ENCODE assay signal across 9 cellular contexts in the genomic region with DNA sequence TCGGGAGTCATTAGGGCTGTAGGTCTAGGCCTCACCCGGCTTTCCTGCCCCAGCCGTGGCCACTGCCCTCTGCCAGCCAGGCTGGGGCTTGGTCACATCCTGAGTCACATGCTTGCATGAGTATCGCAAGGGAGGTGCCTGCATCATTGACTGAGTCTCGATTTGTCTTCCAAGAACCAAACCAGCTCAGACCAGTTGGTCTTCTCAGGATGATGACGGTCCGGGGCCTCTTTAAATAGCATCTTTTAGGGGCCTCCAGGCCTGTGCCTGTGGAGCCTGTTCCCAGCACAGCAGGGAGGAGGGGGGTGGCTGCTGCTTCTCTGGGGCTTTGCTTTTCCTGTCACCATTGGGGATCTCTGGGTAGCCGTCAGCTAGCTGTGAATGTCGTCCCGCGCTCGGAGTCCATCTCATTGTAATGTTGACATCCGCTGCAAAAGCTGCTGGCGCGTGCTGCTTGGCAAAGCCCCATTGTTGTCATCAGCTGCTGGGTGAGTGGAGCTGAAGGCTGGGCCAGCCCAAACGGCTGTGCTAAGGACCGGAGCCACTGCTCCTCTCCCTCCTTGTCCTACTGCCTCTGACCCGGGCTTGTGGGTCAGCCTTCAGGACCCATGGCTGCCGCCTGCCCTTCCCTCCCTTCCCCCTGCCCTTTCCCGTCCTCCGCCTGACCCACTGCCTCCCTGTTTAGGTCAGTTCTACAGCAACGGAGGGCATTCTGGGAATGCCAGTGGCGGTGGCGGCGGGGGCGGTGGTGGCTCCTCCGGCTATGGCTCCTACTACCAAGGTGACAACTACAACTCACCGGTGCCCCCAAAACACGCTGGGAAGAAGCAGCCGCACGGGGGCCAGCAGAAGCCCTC. TPM values are rescaled to one million over a fixed set of nuclear protein-coding genes. Genes with fewer than 3 reads are reported as not detected.
DNase-seq lines count a peak whose midpoint lies in the region; ATAC-seq lines count a peak whose summit lies in the region.
"Had no signal": no experiment of that assay in that cellular context is flagged by ENCODE, and none has a peak within 500 bp of the region (broad histone marks: within the 10 kb centered on the region; RNA-seq: fewer than 3 reads in every experiment).

No MANE protein-coding gene starts in this region.

- ATAC-seq in HG03457 (IDR thresholded peaks at IDR 0.05; ENCODE audit: unreplicated experiment) (no peak), GM19023 (IDR thresholded peaks at IDR 0.05; ENCODE audit: unreplicated experiment) (no peak)

- peaks cover 84% of the 10 kb centered on the region for H3K36me3 ChIP-seq in H7 (replicated peaks; ENCODE audit: control insufficient read depth, insufficient read depth, low read length)

- DNase-seq in COLO668 (lab: John Stamatoyannopoulos, UW; ENCODE audit: unreplicated experiment): peak; percentile 17
- DNase-seq in fibroblast of peridontal ligament (ENCODE audit: extremely low read depth): peak; percentile 30
- peak; percentile 68 for DNase-seq in middle frontal gyrus (ENCODE audit: extremely low spot score, low spot score)
- DNase-seq in glomerular visceral epithelial cell (ENCODE audit: extremely low spot score): no peak
- DNase-seq in H7: no peak
- DNase-seq: NCI-H1417 had no signal

- H3K27me3 ChIP-seq in H7 (ENCODE audit: control insufficient read depth, insufficient read depth, low read length): no peaks in the 10 kb centered on the region

- no peak overlapping the region for H3K4me3 ChIP-seq in H7 (ENCODE audit: insufficient read depth, low read depth, low read length)

- H3K27ac ChIP-seq in angular gyrus (ENCODE audit: low read depth, low read length): peak overlapping the region; percentile 77

RNA-seq across cellular contexts. Expression of a gene that starts 14.3 kb away (rescaled TPM):
- total RNA-seq in H7 (2014; rRNA removed; shearing (Covaris generic)): 52.4 and 64.9 TPM in 2 replicates

RNA-seq across cellular contexts. Expression of a gene that starts 31.0 kb away (rescaled TPM):
- 77.6 and 89.9 TPM in 2 replicates for total RNA-seq in H7 (2014; rRNA removed; shearing (Covaris generic))

RNA-seq across cellular contexts. Expression of a gene that starts 32.7 kb away (rescaled TPM):
- total RNA-seq in H7 (2014; rRNA removed; shearing (Covaris generic)): 354 and 378 TPM in 2 replicates

Comparison
In these comparisons a context has a peak if more than half of its experiments do, and no peak if none do; other contexts are left out.
1. DNase-seq: peak in COLO668 (single experiment), fibroblast of peridontal ligament (single experiment) and middle frontal gyrus (single experiment); none in glomerular visceral epithelial cell (single experiment) and H7 (single experiment).